24 cellular contexts compared by ENCODE assay signal in genomic region chr2:75737961-75738360, GRCh38.
"Had no signal": no experiment of that assay in that cellular context is flagged by ENCODE, and none has a peak within 500 bp of the region (broad histone marks: within the 10 kb centered on the region; RNA-seq: fewer than 3 reads in every experiment).

No MANE protein-coding gene starts in this region.

- H3K4me2 ChIP-seq: smooth muscle cell had no signal

- DNase-seq: islet precursor cell; left ventricle myocardium inferior; mesendoderm; naive B cell; natural killer cell; nephron progenitor cell; ovary; right lobe of liver; stimulated activated CD4-positive, alpha-beta T cell treated with anti-CD3 and anti-CD28 coated beads, Interleukin-1b, Interleukin-23, amount 100 ng/mL, for 48 hours; stimulated activated CD4-positive, alpha-beta T cell treated with anti-CD3 and anti-CD28 coated beads, Interleukin-2, amount 100 ng/mL, for 48 hours; stimulated activated CD4-positive, alpha-beta T cell treated with anti-CD3 and anti-CD28 coated beads, Interleukin-4, amount 100 ng/mL, for 4 hours; stimulated activated CD8-positive, alpha-beta memory T cell treated with anti-CD3 and anti-CD28 coated beads, Interleukin-4, amount 100 ng/mL, for 48 hours; stimulated activated naive CD4-positive, alpha-beta T cell treated with Interleukin-2 at 50 U/mL for 16 hours; stimulated activated naive CD8-positive, alpha-beta T cell treated with anti-CD3 and anti-CD28 coated beads, Interleukin-15, amount 100 ng/mL, for 72 hours; substantia nigra; uterus had no signal

- H3K4me3 ChIP-seq: left ventricle myocardium inferior, lung, ovary, right atrium auricular region, right lobe of liver, smooth muscle cell, tibial nerve, uterus had no signal

- H3K4me1 ChIP-seq: left ventricle myocardium inferior, right atrium auricular region, right lobe of liver, tibial nerve, uterus had no signal

- H3K4me1 Mint-ChIP-seq: mesothelial cell of epicardium; naive B cell; natural killer cell; nephron progenitor cell; stimulated activated memory B cell treated with anti-CD40 and anti-IgM and Interleukin-4, amounts not matched to agents 10 μg/mL and 1 μg/mL and 100 μg/mL, for 72 hours; stimulated activated naive CD8-positive, alpha-beta T cell treated with anti-CD3 and anti-CD28 coated beads, Interleukin-15, amount 100 ng/mL, for 72 hours had no signal

- H3K27ac Mint-ChIP-seq: mesothelial cell of epicardium; naive B cell; natural killer cell; nephron progenitor cell; progenitor cell of endocrine pancreas; stimulated activated memory B cell treated with anti-CD40 and anti-IgM and Interleukin-4, amounts not matched to agents 10 μg/mL and 1 μg/mL and 100 μg/mL, for 72 hours; stimulated activated naive CD8-positive, alpha-beta T cell treated with anti-CD3 and anti-CD28 coated beads, Interleukin-15, amount 100 ng/mL, for 72 hours; type B pancreatic cell had no signal

- H3K36me3 Mint-ChIP-seq: naive B cell; stimulated activated memory B cell treated with anti-CD40 and anti-IgM and Interleukin-4, amounts not matched to agents 10 μg/mL and 1 μg/mL and 100 μg/mL, for 72 hours; type B pancreatic cell had no signal

- H3K9me3 ChIP-seq: ovary, right lobe of liver, uterus had no signal

- H3K27ac ChIP-seq: left ventricle myocardium inferior, ovary, right atrium auricular region, right lobe of liver, tibial nerve, uterus had no signal

- H3K9me3 Mint-ChIP-seq: natural killer cell had no signal

- H3K27me3 ChIP-seq: ovary, right atrium auricular region, right lobe of liver, tibial nerve, uterus had no signal

- ATAC-seq: natural killer cell; right lobe of liver; stimulated activated memory B cell treated with anti-CD40 and anti-IgM and Interleukin-4, amounts not matched to agents 10 μg/mL and 1 μg/mL and 100 μg/mL, for 72 hours; stimulated activated naive CD8-positive, alpha-beta T cell treated with anti-CD3 and anti-CD28 coated beads, Interleukin-15, amount 100 ng/mL, for 72 hours had no signal

- H3K36me3 ChIP-seq: left ventricle myocardium inferior, ovary, right atrium auricular region, right lobe of liver, tibial nerve, uterus had no signal

- H3K27me3 Mint-ChIP-seq: progenitor cell of endocrine pancreas, type B pancreatic cell had no signal

- H3K4me3 Mint-ChIP-seq: mesothelial cell of epicardium; naive B cell; natural killer cell; nephron progenitor cell; stimulated activated memory B cell treated with anti-CD40 and anti-IgM and Interleukin-4, amounts not matched to agents 10 μg/mL and 1 μg/mL and 100 μg/mL, for 72 hours; stimulated activated naive CD8-positive, alpha-beta T cell treated with anti-CD3 and anti-CD28 coated beads, Interleukin-15, amount 100 ng/mL, for 72 hours; type B pancreatic cell had no signal
